ENCODE assay signal across 8 cellular contexts in the genomic region with DNA sequence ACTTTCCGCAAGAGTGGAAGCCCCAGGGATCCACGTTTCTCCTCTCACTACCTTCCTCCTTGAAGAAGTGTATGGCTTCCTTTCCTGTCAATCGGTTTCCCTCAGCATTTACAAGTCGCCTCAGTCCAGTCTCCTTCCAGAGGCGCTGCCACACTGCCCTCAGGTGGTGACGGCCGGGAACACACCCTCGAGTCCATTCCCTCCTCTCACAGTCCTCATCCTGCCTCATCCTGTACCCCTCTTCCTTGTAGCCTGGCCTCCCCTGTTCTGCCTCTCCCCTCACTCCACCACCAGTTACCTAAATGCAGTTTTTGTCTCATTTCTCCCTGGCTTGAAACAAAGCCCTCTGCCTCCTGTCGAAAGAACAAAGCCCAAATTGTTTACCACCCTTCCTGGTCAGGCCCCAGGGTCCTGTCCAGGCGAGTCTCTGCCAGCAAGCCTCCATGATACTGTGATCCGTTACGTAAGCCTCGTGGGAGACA. TPM values are rescaled to one million over a fixed set of nuclear protein-coding genes. Genes with fewer than 3 reads are reported as not detected.
DNase-seq lines count a peak whose midpoint lies in the region; ATAC-seq, FAIRE-seq and TF ChIP-seq lines count a peak whose summit lies in the region.

No MANE protein-coding gene starts in this region.

- H3K36me3 ChIP-seq in Caco-2 (ENCODE audit: control insufficient read depth, insufficient read depth, low read length): no peaks in the 10 kb centered on the region

- no peaks in the 10 kb centered on the region for H3K9me3 ChIP-seq in Caco-2

- H3K27me3 ChIP-seq in Caco-2 (replicated peaks; ENCODE audit: control insufficient read depth, insufficient read depth, low read length): no peaks in the 10 kb centered on the region

- POLR2A ChIA-PET in Caco-2 (lab: Charles Lee) (no interaction called here), MCF 10A (lab: Yijun Ruan, JAX) (interaction anchor here (1.0 to 2.1 kb wide), 5 partner anchors 23 to 34 kb away, joined by 3 to 7 read pairs (median 4); a partner anchor contains a TSS)

- H3K27me3 Mint-ChIP-seq in Caco-2 (ENCODE audit: insufficient read depth, unreplicated experiment): no peaks in the 10 kb centered on the region
- H3K27me3 Mint-ChIP-seq in MCF 10A (ENCODE audit: insufficient read depth, unreplicated experiment): no peaks in the 10 kb centered on the region

- H3K9me3 Mint-ChIP-seq in Caco-2 (ENCODE audit: unreplicated experiment) (no peaks in the 10 kb centered on the region), MCF 10A (ENCODE audit: unreplicated experiment) (no peaks in the 10 kb centered on the region)

- BruUV-seq in Caco-2 (replicated peaks; lab: Mats Ljungman, UMichigan) (no TSS peak), MCF 10A (replicated peaks; lab: Mats Ljungman, UMichigan) (no TSS peak)

- H3K4me1 ChIP-seq in Caco-2: no peaks in the 10 kb centered on the region

- intact Hi-C loops in Caco-2 (cut with micrococcal nuclease; ENCODE audit: unreplicated experiment) (loop anchor here (1.0 to 5.0 kb wide), 5 partner anchors 24 to 322 kb away; a partner anchor contains a TSS), MCF 10A (cut with micrococcal nuclease) (loop anchor here (1.0 to 2.0 kb wide), 8 partner anchors 35 to 322 kb away; a partner anchor contains a TSS)

- DNase-seq in Caco-2: peak; percentile 78 to 87
- DNase-seq in NCI-H226: peak; percentile 69
- DNase-seq in MCF 10A (ENCODE audit: unreplicated experiment): peak; percentile 83
- DNase-seq in stimulated activated CD4-positive, alpha-beta T cell treated with anti-CD3 and anti-CD28 coated beads, Interleukin-15, amount 100 ng/mL, for 24 hours: peak; percentile 93

- H3K4me3 ChIP-seq in Caco-2 (ENCODE audit: low read depth, low read length): no peak overlapping the region
- no peak overlapping the region for H3K4me3 ChIP-seq in WI38 (ENCODE audit: low read depth, low read length)

- H3K4me3 Mint-ChIP-seq in Caco-2 (ENCODE audit: unreplicated experiment) (no peak overlapping the region), MCF 10A (ENCODE audit: unreplicated experiment) (no peak overlapping the region)

- H3K36me3 Mint-ChIP-seq in Caco-2 (ENCODE audit: insufficient read depth, unreplicated experiment) (no peaks in the 10 kb centered on the region), MCF 10A (ENCODE audit: insufficient read depth, unreplicated experiment) (peaks cover 7% of the 10 kb centered on the region)

- H3K4me1 Mint-ChIP-seq in Caco-2 (ENCODE audit: low read depth, unreplicated experiment) (no peaks in the 10 kb centered on the region), MCF 10A (ENCODE audit: insufficient read depth, unreplicated experiment) (peaks cover 12% of the 10 kb centered on the region)

- peak; percentile 95 for FAIRE-seq in islet of Langerhans (lab: Jason Lieb, UNC)

- peak overlapping the region; percentile 56 for H3K27ac Mint-ChIP-seq in Caco-2 (ENCODE audit: unreplicated experiment)
- H3K27ac Mint-ChIP-seq in MCF 10A (ENCODE audit: low read depth, unreplicated experiment): peak overlapping the region; percentile 76

- ATAC-seq in HG02642 (IDR thresholded peaks at IDR 0.05; ENCODE audit: poor library complexity, unreplicated experiment): peak; percentile 77
- no peak for ATAC-seq in HG03039 (IDR thresholded peaks at IDR 0.05; ENCODE audit: unreplicated experiment)

- CTCF ChIA-PET in Caco-2 (lab: Charles Lee) (no interaction called here), MCF 10A (lab: Yijun Ruan, JAX) (interaction anchor here (0.6 to 2.3 kb wide), 16 partner anchors 8 to 271 kb away, joined by 3 to 36 read pairs (median 4); a partner anchor contains a TSS)

- TF ChIP-seq CTCF in Caco-2 (IDR thresholded peaks at IDR 0.05; ENCODE audit: insufficient read depth in 1 of 2, low read depth in 1 of 2, low read length in 1 of 2, severe bottlenecking in 1 of 2, unreplicated experiment in 1 of 2): peak; percentile 78 to 86
- TF ChIP-seq CTCF in WI38 (IDR thresholded peaks at IDR 0.05; ENCODE audit: low read depth, low read length): peak; percentile 86
- TF ChIP-seq CTCF in MCF 10A (IDR thresholded peaks at IDR 0.05; ENCODE audit: unreplicated experiment): peak; percentile 96

RNA-seq across cellular contexts. Expression of a gene that starts 23.2 kb away (rescaled TPM):
- total RNA-seq in Caco-2 (2022): 19.6 and 20.7 TPM in 2 replicates
- total RNA-seq in MCF 10A (2022): 42.3 and 49.8 TPM in 2 replicates

RNA-seq across cellular contexts. Expression of a gene that starts 29.4 kb away (rescaled TPM):
- 0.51 and 0.91 TPM in 2 replicates for total RNA-seq in Caco-2 (2022)
- 7.6 and 15.1 TPM in 2 replicates for total RNA-seq in MCF 10A (2022)

RNA-seq across cellular contexts. Expression of a gene that starts 35.2 kb away (rescaled TPM):
- total RNA-seq in Caco-2 (2022) (26.7 and 29.7 TPM in 2 replicates), MCF 10A (2022) (44.0 and 47.4 TPM in 2 replicates)

RNA-seq across cellular contexts. Expression of a gene that starts 43.3 kb away (rescaled TPM):
- total RNA-seq in Caco-2 (2022) (70.2 and 77.0 TPM in 2 replicates), MCF 10A (2022) (95.6 and 101 TPM in 2 replicates)
